Comparison of ENCODE assay signal across 13 cellular contexts in genomic region chr20:2691127-2691526, GRCh38. TPM values are rescaled to one million over a fixed set of nuclear protein-coding genes. Genes with fewer than 3 reads are reported as not detected.
A peak's percentile ranks its signal among the peaks of the same experiment; 100 is the strongest.
DNase-seq lines count a peak whose midpoint lies in the region; ATAC-seq lines count a peak whose summit lies in the region.
"Had no signal": no experiment of that assay in that cellular context is flagged by ENCODE, and none has a peak within 500 bp of the region (broad histone marks: within the 10 kb centered on the region; RNA-seq: fewer than 3 reads in every experiment).

No MANE protein-coding gene starts in this region.

- H3K4me1 ChIP-seq in SJCRH30: peaks cover 10% of the 10 kb centered on the region
- peaks cover 9% of the 10 kb centered on the region for H3K4me1 ChIP-seq in Karpas-422 (ENCODE audit: low read length)

- H3K4me2 ChIP-seq in Karpas-422 (ENCODE audit: low read depth, low read length, poor library complexity, severe bottlenecking): no peak overlapping the region

- CTCF ChIA-PET in activated naive CD4-positive, alpha-beta T cell treated with anti-CD3 and anti-CD28 coated beads, Interleukin-2, amount 10 ng/mL, durations not matched to agents 7 days and 5 days (lab: Charles Lee): interaction anchor here (1.6 kb wide), 1 partner anchor 310 kb away, joined by 4 read pairs; no protein-coding TSS in a partner anchor
- CTCF ChIA-PET in activated CD4-positive, alpha-beta memory T cell treated with anti-CD3 and anti-CD28 coated beads, Interleukin-2, amount 10 ng/mL, durations not matched to agents 7 days and 5 days (lab: Charles Lee): no interaction called here

- no peaks in the 10 kb centered on the region for H3K9me3 ChIP-seq in SJCRH30 (replicated peaks)
- no peaks in the 10 kb centered on the region for H3K9me3 ChIP-seq in Karpas-422 (ENCODE audit: low read length)

- H3K4me3 ChIP-seq in SJCRH30: no peak overlapping the region
- no peak overlapping the region for H3K4me3 ChIP-seq in Karpas-422 (ENCODE audit: low read length)
- H3K4me3 ChIP-seq: GM23248 had no signal

- H3K4me3 Mint-ChIP-seq in activated naive CD4-positive, alpha-beta T cell treated with anti-CD3 and anti-CD28 coated beads, Interleukin-2, amount 10 ng/mL, durations not matched to agents 7 days and 5 days: peak overlapping the region; percentile 76
- peak overlapping the region; percentile 78 for H3K4me3 Mint-ChIP-seq in activated CD4-positive, alpha-beta memory T cell treated with anti-CD3 and anti-CD28 coated beads, Interleukin-2, amount 10 ng/mL, durations not matched to agents 7 days and 5 days
- H3K4me3 Mint-ChIP-seq in immature natural killer cell: peak overlapping the region; percentile 94 to 99 (median 96)
- H3K4me3 Mint-ChIP-seq in stimulated activated naive B cell treated with anti-CD40 and anti-IgM and Interleukin-4, amounts not matched to agents 10 μg/mL and 1 μg/mL and 100 μg/mL, for 72 hours: peak overlapping the region; percentile 86 to 88

- H3K4me1 Mint-ChIP-seq in activated naive CD4-positive, alpha-beta T cell treated with anti-CD3 and anti-CD28 coated beads, Interleukin-2, amount 10 ng/mL, durations not matched to agents 7 days and 5 days: peaks cover 28% of the 10 kb centered on the region
- H3K4me1 Mint-ChIP-seq in activated CD4-positive, alpha-beta memory T cell treated with anti-CD3 and anti-CD28 coated beads, Interleukin-2, amount 10 ng/mL, durations not matched to agents 7 days and 5 days: peaks cover 26% of the 10 kb centered on the region
- peaks cover 37 to 48% of the 10 kb centered on the region in 2 donors for H3K4me1 Mint-ChIP-seq in immature natural killer cell
- H3K4me1 Mint-ChIP-seq in stimulated activated naive B cell treated with anti-CD40 and anti-IgM and Interleukin-4, amounts not matched to agents 10 μg/mL and 1 μg/mL and 100 μg/mL, for 72 hours: peaks cover 11 to 20% of the 10 kb centered on the region in 2 donors

- H3K9ac ChIP-seq in Karpas-422 (ENCODE audit: low read length): no peak overlapping the region
- H3K9ac ChIP-seq: GM23248 had no signal

- no peak overlapping the region for H2AFZ ChIP-seq in Karpas-422 (ENCODE audit: low read length)
- H2AFZ ChIP-seq: GM23248 had no signal

- H3K27ac ChIP-seq in SJCRH30: no peak overlapping the region
- H3K27ac ChIP-seq in Karpas-422 (ENCODE audit: low read length): no peak overlapping the region
- H3K27ac ChIP-seq: GM23248 had no signal

- no peaks in the 10 kb centered on the region for H3K36me3 ChIP-seq in SJCRH30
- no peaks in the 10 kb centered on the region for H3K36me3 ChIP-seq in Karpas-422 (ENCODE audit: insufficient read depth, low read length)

- POLR2A ChIA-PET in activated CD4-positive, alpha-beta memory T cell treated with anti-CD3 and anti-CD28 coated beads, Interleukin-2, amount 10 ng/mL, durations not matched to agents 7 days and 5 days (lab: Charles Lee): no interaction called here

- H3K27me3 ChIP-seq in SJCRH30 (no peaks in the 10 kb centered on the region), Karpas-422 (ENCODE audit: low read length) (no peaks in the 10 kb centered on the region)

- no peaks in the 10 kb centered on the region for H4K20me1 ChIP-seq in Karpas-422 (ENCODE audit: insufficient read depth, low read depth, low read length)

- no peak for ATAC-seq in stimulated activated naive B cell treated with anti-CD40 and anti-IgM and Interleukin-4, amounts not matched to agents 10 μg/mL and 1 μg/mL and 100 μg/mL, for 72 hours (replicated peaks)

- H3K9me3 Mint-ChIP-seq in activated naive CD4-positive, alpha-beta T cell treated with anti-CD3 and anti-CD28 coated beads, Interleukin-2, amount 10 ng/mL, durations not matched to agents 7 days and 5 days: no peaks in the 10 kb centered on the region
- H3K9me3 Mint-ChIP-seq in activated CD4-positive, alpha-beta memory T cell treated with anti-CD3 and anti-CD28 coated beads, Interleukin-2, amount 10 ng/mL, durations not matched to agents 7 days and 5 days: no peaks in the 10 kb centered on the region
- H3K9me3 Mint-ChIP-seq in immature natural killer cell: no peaks in the 10 kb centered on the region
- H3K9me3 Mint-ChIP-seq in stimulated activated naive B cell treated with anti-CD40 and anti-IgM and Interleukin-4, amounts not matched to agents 10 μg/mL and 1 μg/mL and 100 μg/mL, for 72 hours: no peaks in the 10 kb centered on the region

- H3K79me2 ChIP-seq in Karpas-422 (ENCODE audit: low read length): no peaks in the 10 kb centered on the region

- H3K27me3 Mint-ChIP-seq in activated naive CD4-positive, alpha-beta T cell treated with anti-CD3 and anti-CD28 coated beads, Interleukin-2, amount 10 ng/mL, durations not matched to agents 7 days and 5 days: peaks cover 84% of the 10 kb centered on the region
- peaks cover 47% of the 10 kb centered on the region for H3K27me3 Mint-ChIP-seq in activated CD4-positive, alpha-beta memory T cell treated with anti-CD3 and anti-CD28 coated beads, Interleukin-2, amount 10 ng/mL, durations not matched to agents 7 days and 5 days
- H3K27me3 Mint-ChIP-seq in immature natural killer cell (ENCODE audit: low read depth in 3 of 3): peaks cover 10 to 17% (median 11%) of the 10 kb centered on the region in 3 donors
- peaks cover 65 to 71% of the 10 kb centered on the region in 2 donors for H3K27me3 Mint-ChIP-seq in stimulated activated naive B cell treated with anti-CD40 and anti-IgM and Interleukin-4, amounts not matched to agents 10 μg/mL and 1 μg/mL and 100 μg/mL, for 72 hours

- no peak for DNase-seq in activated naive CD4-positive, alpha-beta T cell treated with anti-CD3 and anti-CD28 coated beads, Interleukin-2, amount 10 ng/mL, durations not matched to agents 7 days and 5 days
- no peak for DNase-seq in activated naive CD4-positive, alpha-beta T cell treated with anti-CD3 and anti-CD28 coated beads, Interleukin-2, amount 50 U/mL, for 16 hours
- DNase-seq in activated CD4-positive, alpha-beta memory T cell treated with anti-CD3 and anti-CD28 coated beads, Interleukin-2, amount 10 ng/mL, durations not matched to agents 7 days and 5 days: no peak
- DNase-seq in immature natural killer cell (no peak), NCI-H526 treated with DMSO at 0.1 percent for 48 hours (lab: John Stamatoyannopoulos, UW) (no peak), SJCRH30 (no peak), Karpas-422 (no peak)
- no peak for DNase-seq in stimulated activated naive B cell treated with anti-CD40 and anti-IgM and Interleukin-4, amounts not matched to agents 10 μg/mL and 1 μg/mL and 100 μg/mL, for 72 hours
- DNase-seq: DMS53, GM23248, NCI-H1105 treated with DMSO at 0.1 percent for 48 hours, nucleus accumbens, SIG-M5 had no signal

- H3K27ac Mint-ChIP-seq in activated naive CD4-positive, alpha-beta T cell treated with anti-CD3 and anti-CD28 coated beads, Interleukin-2, amount 10 ng/mL, durations not matched to agents 7 days and 5 days: no peak overlapping the region
- no peak overlapping the region for H3K27ac Mint-ChIP-seq in activated CD4-positive, alpha-beta memory T cell treated with anti-CD3 and anti-CD28 coated beads, Interleukin-2, amount 10 ng/mL, durations not matched to agents 7 days and 5 days
- H3K27ac Mint-ChIP-seq in immature natural killer cell: peak overlapping the region; percentile 15 to 97 (median 91)
- H3K27ac Mint-ChIP-seq in stimulated activated naive B cell treated with anti-CD40 and anti-IgM and Interleukin-4, amounts not matched to agents 10 μg/mL and 1 μg/mL and 100 μg/mL, for 72 hours: peak overlapping the region; percentile 85

- peaks cover 7% of the 10 kb centered on the region for H3K36me3 Mint-ChIP-seq in activated naive CD4-positive, alpha-beta T cell treated with anti-CD3 and anti-CD28 coated beads, Interleukin-2, amount 10 ng/mL, durations not matched to agents 7 days and 5 days
- H3K36me3 Mint-ChIP-seq in activated CD4-positive, alpha-beta memory T cell treated with anti-CD3 and anti-CD28 coated beads, Interleukin-2, amount 10 ng/mL, durations not matched to agents 7 days and 5 days (ENCODE audit: low read depth): peaks cover 3% of the 10 kb centered on the region
- no peaks in the 10 kb centered on the region for H3K36me3 Mint-ChIP-seq in immature natural killer cell
- peaks cover 3 to 5% of the 10 kb centered on the region in 2 donors for H3K36me3 Mint-ChIP-seq in stimulated activated naive B cell treated with anti-CD40 and anti-IgM and Interleukin-4, amounts not matched to agents 10 μg/mL and 1 μg/mL and 100 μg/mL, for 72 hours

- H3K9me2 ChIP-seq in Karpas-422 (replicated peaks; ENCODE audit: insufficient read depth, low read length): no peaks in the 10 kb centered on the region

RNA-seq across cellular contexts. Expression of gene EBF4, which starts 1.5 kb away (rescaled TPM):
- total RNA-seq in activated CD4-positive, alpha-beta memory T cell treated with anti-CD3 and anti-CD28 coated beads, Interleukin-2, amount 10 ng/mL, durations not matched to agents 7 days and 5 days: 1 to 10 TPM; 2.7 to 2.9 TPM
- polyA plus RNA-seq in immature natural killer cell: 1 to 10 TPM; 1.3 to 1.8 (median 1.7) TPM
- 2.6 and 5.2 TPM in 2 replicates for total RNA-seq in SJCRH30 (2014; rRNA removed; shearing (Covaris generic))
- 6.5 and 12.8 TPM in 2 replicates for total RNA-seq in Karpas-422 (2014; rRNA removed; shearing (Covaris generic); ENCODE audit: low replicate concordance)
- total RNA-seq: GM23248 had no signal

RNA-seq across cellular contexts. Expression of gene IDH3B, which starts 27.1 kb away (rescaled TPM):
- 10 to 100 TPM; 78.8 to 82.2 TPM for total RNA-seq in activated CD4-positive, alpha-beta memory T cell treated with anti-CD3 and anti-CD28 coated beads, Interleukin-2, amount 10 ng/mL, durations not matched to agents 7 days and 5 days
- polyA plus RNA-seq in immature natural killer cell: 100 to 1,000 TPM; 110 to 185 (median 133) TPM
- 119 and 126 TPM in 2 replicates for total RNA-seq in SJCRH30 (2014; rRNA removed; shearing (Covaris generic))
- 83.7 and 129 TPM in 2 replicates for total RNA-seq in Karpas-422 (2014; rRNA removed; shearing (Covaris generic); ENCODE audit: low replicate concordance)

RNA-seq across cellular contexts. Expression of gene NOP56, which starts 38.7 kb away (rescaled TPM):
- total RNA-seq in activated CD4-positive, alpha-beta memory T cell treated with anti-CD3 and anti-CD28 coated beads, Interleukin-2, amount 10 ng/mL, durations not matched to agents 7 days and 5 days: 100 to 1,000 TPM; 285 to 302 TPM
- 10 to 100 TPM; 69.5 to 94.8 (median 71.2) TPM for polyA plus RNA-seq in immature natural killer cell
- 295 and 334 TPM in 2 replicates for total RNA-seq in SJCRH30 (2014; rRNA removed; shearing (Covaris generic))
- 192 and 300 TPM in 2 replicates for total RNA-seq in Karpas-422 (2014; rRNA removed; shearing (Covaris generic); ENCODE audit: low replicate concordance)

Comparison
In these comparisons a context has a peak if more than half of its experiments do, and no peak if none do; other contexts are left out.
1. H3K27ac Mint-ChIP-seq: peak in immature natural killer cell (6 of 6) and stimulated activated naive B cell treated with anti-CD40 and anti-IgM and Interleukin-4, amounts not matched to agents 10 μg/mL and 1 μg/mL and 100 μg/mL, for 72 hours (single experiment); none in activated naive CD4-positive, alpha-beta T cell treated with anti-CD3 and anti-CD28 coated beads, Interleukin-2, amount 10 ng/mL, durations not matched to agents 7 days and 5 days (single experiment) and activated CD4-positive, alpha-beta memory T cell treated with anti-CD3 and anti-CD28 coated beads, Interleukin-2, amount 10 ng/mL, durations not matched to agents 7 days and 5 days (single experiment).
2. Peak in every context shown above with its lines, with median percentiles within 50 percentile points of each other: H3K4me3 Mint-ChIP-seq.